Comparison of ENCODE assay signal across 12 cellular contexts in the genomic region with DNA sequence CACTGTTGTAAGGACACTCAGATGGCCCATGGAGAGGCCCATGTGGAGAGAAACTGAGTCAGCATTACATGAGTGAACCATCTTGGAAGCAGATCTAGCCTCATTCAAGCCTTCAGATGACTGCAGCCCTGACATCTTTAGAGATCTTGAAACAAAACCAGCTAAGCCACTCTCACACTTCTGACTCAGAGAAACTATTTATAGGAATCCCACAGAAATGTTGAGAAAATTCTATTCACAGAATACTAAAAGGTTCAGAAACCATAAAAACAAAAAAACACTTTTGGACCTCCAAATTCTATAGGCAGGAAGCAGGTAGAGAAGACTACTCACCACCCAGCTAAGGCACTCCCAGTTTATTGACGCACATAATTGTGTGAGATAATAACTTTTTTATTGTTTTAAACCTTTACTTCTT. TPM values are rescaled to one million over a fixed set of nuclear protein-coding genes. Genes with fewer than 3 reads are reported as not detected.
DNase-seq lines count a peak whose midpoint lies in the region; ATAC-seq lines count a peak whose summit lies in the region.
"Had no signal": no experiment of that assay in that cellular context is flagged by ENCODE, and none has a peak within 500 bp of the region (broad histone marks: within the 10 kb centered on the region; RNA-seq: fewer than 3 reads in every experiment).

No MANE protein-coding gene starts in this region.

- no peak overlapping the region for H3K4me3 Mint-ChIP-seq in activated naive CD4-positive, alpha-beta T cell treated with anti-CD3 and anti-CD28 coated beads, Interleukin-2, amount 10 ng/mL, durations not matched to agents 7 days and 5 days
- H3K4me3 Mint-ChIP-seq in activated naive CD8-positive, alpha-beta T cell: no peak overlapping the region
- peak overlapping the region in 1 of 2 donors; percentile 27 for H3K4me3 Mint-ChIP-seq in stimulated activated naive CD8-positive, alpha-beta T cell treated with anti-CD3 and anti-CD28 coated beads, Interleukin-15, amount 100 ng/mL, for 72 hours
- H3K4me3 Mint-ChIP-seq: B cell had no signal

- no peak for DNase-seq in activated naive CD4-positive, alpha-beta T cell treated with anti-CD3 and anti-CD28 coated beads, Interleukin-2, amount 50 U/mL, for 72 hours (ENCODE audit: low spot score in 2 of 2)
- no peak for DNase-seq in activated naive CD4-positive, alpha-beta T cell treated with anti-CD3 and anti-CD28 coated beads, Interleukin-2, amount 10 ng/mL, durations not matched to agents 7 days and 5 days
- no peak for DNase-seq in stimulated activated naive CD8-positive, alpha-beta T cell treated with anti-CD3 and anti-CD28 coated beads, Interleukin-15, amount 100 ng/mL, for 72 hours
- DNase-seq in substantia nigra (lab: John Stamatoyannopoulos, UW) (no peak), HUDEP-2 (lab: John Stamatoyannopoulos, UW; ENCODE audit: unreplicated experiment in 76 of 76) (no peak), NCI-H1436 (lab: John Stamatoyannopoulos, UW) (no peak)
- DNase-seq: amygdala, NCI-H1417, stomach had no signal

- peaks cover 0 to 7% of the 10 kb centered on the region in 2 donors for H3K36me3 Mint-ChIP-seq in activated naive CD4-positive, alpha-beta T cell treated with anti-CD3 and anti-CD28 coated beads, Interleukin-2, amount 50 U/mL, for 72 hours
- peaks cover 5% of the 10 kb centered on the region for H3K36me3 Mint-ChIP-seq in activated naive CD4-positive, alpha-beta T cell treated with anti-CD3 and anti-CD28 coated beads, Interleukin-2, amount 10 ng/mL, durations not matched to agents 7 days and 5 days
- H3K36me3 Mint-ChIP-seq in activated naive CD8-positive, alpha-beta T cell: peaks cover 7% of the 10 kb centered on the region

- H3K27ac ChIP-seq in substantia nigra (ENCODE audit: low read depth, low read length, poor library complexity, severe bottlenecking): no peak overlapping the region
- H3K27ac ChIP-seq: stomach had no signal

- H3K27me3 Mint-ChIP-seq in activated naive CD4-positive, alpha-beta T cell treated with anti-CD3 and anti-CD28 coated beads, Interleukin-2, amount 10 ng/mL, durations not matched to agents 7 days and 5 days: no peaks in the 10 kb centered on the region
- H3K27me3 Mint-ChIP-seq in activated naive CD8-positive, alpha-beta T cell: no peaks in the 10 kb centered on the region
- H3K27me3 Mint-ChIP-seq in stimulated activated naive CD8-positive, alpha-beta T cell treated with anti-CD3 and anti-CD28 coated beads, Interleukin-15, amount 100 ng/mL, for 72 hours: no peaks in the 10 kb centered on the region

- H3K4me1 Mint-ChIP-seq in activated naive CD4-positive, alpha-beta T cell treated with anti-CD3 and anti-CD28 coated beads, Interleukin-2, amount 10 ng/mL, durations not matched to agents 7 days and 5 days: peaks cover 26% of the 10 kb centered on the region
- H3K4me1 Mint-ChIP-seq in activated naive CD8-positive, alpha-beta T cell (ENCODE audit: low read depth): peaks cover 29% of the 10 kb centered on the region
- H3K4me1 Mint-ChIP-seq in stimulated activated naive CD8-positive, alpha-beta T cell treated with anti-CD3 and anti-CD28 coated beads, Interleukin-15, amount 100 ng/mL, for 72 hours: peaks cover 25% of the 10 kb centered on the region

- H3K27ac Mint-ChIP-seq in activated naive CD4-positive, alpha-beta T cell treated with anti-CD3 and anti-CD28 coated beads, Interleukin-2, amount 50 U/mL, for 72 hours: peak overlapping the region; percentile 3 to 67
- H3K27ac Mint-ChIP-seq in activated naive CD4-positive, alpha-beta T cell treated with anti-CD3 and anti-CD28 coated beads, Interleukin-2, amount 10 ng/mL, durations not matched to agents 7 days and 5 days: no peak overlapping the region
- H3K27ac Mint-ChIP-seq in activated naive CD8-positive, alpha-beta T cell: peak overlapping the region; percentile 69
- H3K27ac Mint-ChIP-seq in stimulated activated naive CD8-positive, alpha-beta T cell treated with anti-CD3 and anti-CD28 coated beads, Interleukin-15, amount 100 ng/mL, for 72 hours: no peak overlapping the region
- H3K27ac Mint-ChIP-seq: B cell had no signal

- peaks cover 0 to 8% of the 10 kb centered on the region in 2 donors for H3K9me3 Mint-ChIP-seq in activated naive CD4-positive, alpha-beta T cell treated with anti-CD3 and anti-CD28 coated beads, Interleukin-2, amount 50 U/mL, for 72 hours
- H3K9me3 Mint-ChIP-seq in activated naive CD4-positive, alpha-beta T cell treated with anti-CD3 and anti-CD28 coated beads, Interleukin-2, amount 10 ng/mL, durations not matched to agents 7 days and 5 days: no peaks in the 10 kb centered on the region
- no peaks in the 10 kb centered on the region for H3K9me3 Mint-ChIP-seq in activated naive CD8-positive, alpha-beta T cell (ENCODE audit: low read depth)
- peaks cover 0 to 5% of the 10 kb centered on the region in 2 donors for H3K9me3 Mint-ChIP-seq in stimulated activated naive CD8-positive, alpha-beta T cell treated with anti-CD3 and anti-CD28 coated beads, Interleukin-15, amount 100 ng/mL, for 72 hours

- ATAC-seq in activated naive CD4-positive, alpha-beta T cell treated with anti-CD3 and anti-CD28 coated beads, Interleukin-2, amount 50 U/mL, for 72 hours: peak; percentile 84 to 93
- ATAC-seq in HG02938 (IDR thresholded peaks at IDR 0.05; ENCODE audit: unreplicated experiment): peak; percentile 45
- peak; percentile 80 for ATAC-seq in stimulated activated naive CD8-positive, alpha-beta T cell treated with anti-CD3 and anti-CD28 coated beads, Interleukin-15, amount 100 ng/mL, for 72 hours

- CTCF ChIA-PET in activated naive CD4-positive, alpha-beta T cell treated with anti-CD3 and anti-CD28 coated beads, Interleukin-2, amount 10 ng/mL, durations not matched to agents 7 days and 5 days (lab: Charles Lee): no interaction called here

RNA-seq across cellular contexts. Expression of a gene that starts 8.7 kb away (rescaled TPM):
- 1 to 10 TPM; 1.7 to 1.8 TPM for total RNA-seq in activated naive CD4-positive, alpha-beta T cell treated with anti-CD3 and anti-CD28 coated beads, Interleukin-2, amount 50 U/mL, for 72 hours

RNA-seq across cellular contexts. Expression of a gene that starts 8.8 kb away (rescaled TPM):
- total RNA-seq in activated naive CD4-positive, alpha-beta T cell treated with anti-CD3 and anti-CD28 coated beads, Interleukin-2, amount 50 U/mL, for 72 hours: 10 to 100 TPM; 25.4 to 34.0 TPM

RNA-seq across cellular contexts. Expression of a gene that starts 18.8 kb away (rescaled TPM):
- total RNA-seq in activated naive CD4-positive, alpha-beta T cell treated with anti-CD3 and anti-CD28 coated beads, Interleukin-2, amount 50 U/mL, for 72 hours: 100 to 1,000 TPM; 487 to 501 TPM

Comparison
In these comparisons a context has a peak if more than half of its experiments do, and no peak if none do; other contexts are left out.
1. H3K27ac Mint-ChIP-seq: peak in activated naive CD4-positive, alpha-beta T cell treated with anti-CD3 and anti-CD28 coated beads, Interleukin-2, amount 50 U/mL, for 72 hours (2 of 2) and activated naive CD8-positive, alpha-beta T cell (single experiment); none in activated naive CD4-positive, alpha-beta T cell treated with anti-CD3 and anti-CD28 coated beads, Interleukin-2, amount 10 ng/mL, durations not matched to agents 7 days and 5 days (single experiment) and stimulated activated naive CD8-positive, alpha-beta T cell treated with anti-CD3 and anti-CD28 coated beads, Interleukin-15, amount 100 ng/mL, for 72 hours (0 of 2).
2. Peak in every context shown above with its lines, with median percentiles within 50 percentile points of each other: ATAC-seq.